ENCODE assay signal across 34 cellular contexts in genomic region chr15:87952736-87953135, GRCh38.
"Had no signal": no experiment of that assay in that cellular context is flagged by ENCODE, and none has a peak within 500 bp of the region (broad histone marks: within the 10 kb centered on the region; RNA-seq: fewer than 3 reads in every experiment).

No MANE protein-coding gene starts in this region.

- DNase-seq: Karpas-422, Kasumi-1, MG63, MM.1S, MV-4-11, NCI-H1048, NCI-H1092, NCI-H1092 treated with DMSO at 0.1 percent for 48 hours, NCI-H1105, NCI-H1105 treated with DMSO at 0.1 percent for 48 hours, NCI-H1417, NCI-H1417 treated with DMSO at 0.1 percent for 48 hours, NCI-H1436, NCI-H1436 treated with DMSO at 0.1 percent for 48 hours, NCI-H146, NCI-H1694, NCI-H1694 treated with DMSO at 0.1 percent for 48 hours, NCI-H187, NCI-H187 treated with DMSO at 0.1 percent for 48 hours, NCI-H1930, NCI-H2029, NCI-H2029 treated with DMSO at 0.1 percent for 48 hours, NCI-H2081, NCI-H2081 treated with DMSO at 0.1 percent for 48 hours, NCI-H2107, NCI-H2171, NCI-H2171 treated with DMSO at 0.1 percent for 48 hours, NCI-H2227 treated with DMSO at 0.1 percent for 48 hours, NCI-H226, NCI-H345, NCI-H446, NCI-H446 treated with DMSO at 0.1 percent for 48 hours, NCI-H510A, NCI-H510A treated with DMSO at 0.1 percent for 48 hours had no signal

- H3K9me3 ChIP-seq: MG63 had no signal

- H3K36me3 ChIP-seq: MG63 had no signal

- H3K4me3 ChIP-seq: MG63 had no signal

- H3K27me3 ChIP-seq: MG63 had no signal
